In the genomic region with DNA sequence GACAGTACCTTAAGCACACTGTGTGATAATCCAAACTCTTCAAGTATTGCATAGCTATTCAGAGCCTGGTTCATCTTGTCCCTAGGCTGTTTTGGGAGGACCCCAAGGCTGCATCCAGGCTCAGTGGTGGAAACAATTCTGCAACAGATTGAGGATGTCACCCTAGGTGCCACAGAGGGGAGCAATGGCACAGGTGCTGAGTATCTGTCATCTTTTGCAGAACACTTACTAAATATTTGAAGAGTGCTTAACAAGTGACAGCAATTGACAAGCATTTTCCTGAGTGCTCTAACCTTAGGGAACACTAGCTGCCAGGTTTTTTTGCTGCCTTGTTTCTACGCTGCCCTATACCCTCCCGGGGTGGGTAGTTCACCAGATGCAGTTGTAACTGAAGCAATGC, we compare ENCODE assay signal across 11 cellular contexts. TPM values are rescaled to one million over a fixed set of nuclear protein-coding genes. Genes with fewer than 3 reads are reported as not detected.
DNase-seq lines count a peak whose midpoint lies in the region; ATAC-seq, FAIRE-seq and TF ChIP-seq lines count a peak whose summit lies in the region.
"Had no signal": no experiment of that assay in that cellular context is flagged by ENCODE, and none has a peak within 500 bp of the region (broad histone marks: within the 10 kb centered on the region; RNA-seq: fewer than 3 reads in every experiment).

No MANE protein-coding gene starts in this region.

- H2AFZ ChIP-seq in GM12878 (ENCODE audit: control insufficient read depth, low read depth, low read length), result peak overlapping the region; percentile 12

- POLR2A ChIA-PET in CD8-positive, alpha-beta memory T cell (lab: Charles Lee), result interaction anchor here (0.6 to 1.6 kb wide), 7 partner anchors 8 to 30 kb away, joined by 3 to 17 read pairs (median 4); no protein-coding TSS in a partner anchor
- POLR2A ChIA-PET in GM12878 (lab: Charles Lee), result interaction anchor here (0.7 to 1.4 kb wide), 4 partner anchors 11 to 28 kb away, joined by 3 to 6 read pairs (median 4); partner anchors contain the start of gene STARD5

- intact Hi-C loops in GM12878 (cut with micrococcal nuclease; ENCODE audit: unreplicated experiment) (loop anchor here (10.0 kb wide), 1 partner anchor 749 kb away; the partner anchor contains the start of gene MEX3B), natural killer cell (cut with micrococcal nuclease) (loop anchor here (2.0 kb wide), 2 partner anchors 19 to 21 kb away; no protein-coding TSS in a partner anchor)

- no peak for TF ChIP-seq RAD21 in GM12878 (IDR thresholded peaks at IDR 0.05; ENCODE audit: insufficient read depth, low read depth, low read length)

- peaks cover 0 to 2% of the 10 kb centered on the region in 2 donors for H3K27me3 Mint-ChIP-seq in CD8-positive, alpha-beta memory T cell
- no peaks in the 10 kb centered on the region for H3K27me3 Mint-ChIP-seq in natural killer cell (ENCODE audit: low read depth in 2 of 2)

- H3K79me2 ChIP-seq in GM12878 (ENCODE audit: control insufficient read depth, insufficient read depth, low read length), result peaks cover 76% of the 10 kb centered on the region

- H3K4me1 Mint-ChIP-seq in CD8-positive, alpha-beta memory T cell, result peaks cover 65 to 66% (median 65%) of the 10 kb centered on the region in 3 donors
- peaks cover 93 to 100% of the 10 kb centered on the region in 2 donors for H3K4me1 Mint-ChIP-seq in natural killer cell

- H3K4me1 ChIP-seq in CD8-positive, alpha-beta memory T cell (ENCODE audit: insufficient read depth, low read length), result peaks cover 59% of the 10 kb centered on the region
- H3K4me1 ChIP-seq in GM12878 (ENCODE audit: control insufficient read depth, insufficient read depth, low read length), result peaks cover 62% of the 10 kb centered on the region

- TF ChIP-seq CTCF in GM12878 (IDR thresholded peaks at IDR 0.05 in 2 of 3, conservative IDR thresholded peaks at IDR 0.05 in 1 of 3; ENCODE audit: control insufficient read depth in 2 of 3, extremely low read depth in 1 of 3, insufficient read depth in 1 of 3, low read depth in 3 of 3, low read length in 3 of 3) (no peak), natural killer cell (IDR thresholded peaks at IDR 0.05) (no peak)

- ATAC-seq in GM19395 (IDR thresholded peaks at IDR 0.05; ENCODE audit: unreplicated experiment), result peak; percentile 0
- no peak for ATAC-seq in GM12878
- ATAC-seq in natural killer cell, result no peak
- no peak for ATAC-seq in GM19397 (IDR thresholded peaks at IDR 0.05; ENCODE audit: unreplicated experiment)

- peak overlapping the region; percentile 100 for H3K4me2 ChIP-seq in GM12878 (ENCODE audit: control insufficient read depth, insufficient read depth)
- H3K4me2 ChIP-seq: smooth muscle cell had no signal

- no peaks in the 10 kb centered on the region for H4K20me1 ChIP-seq in GM12878 (ENCODE audit: control insufficient read depth, insufficient read depth)

- no peaks in the 10 kb centered on the region for H3K9me3 Mint-ChIP-seq in CD8-positive, alpha-beta memory T cell
- H3K9me3 Mint-ChIP-seq in natural killer cell, result no peaks in the 10 kb centered on the region

- no peaks in the 10 kb centered on the region for H3K9me3 ChIP-seq in CD8-positive, alpha-beta memory T cell (ENCODE audit: low read length)
- no peaks in the 10 kb centered on the region for H3K9me3 ChIP-seq in GM12878 (replicated peaks; ENCODE audit: control insufficient read depth, insufficient read depth, low read length)
- H3K9me3 ChIP-seq: MG63 had no signal

- RAD21 ChIA-PET in GM12878 (lab: Charles Lee; ENCODE audit: unreplicated experiment), result interaction anchor here (0.7 to 8.4 kb wide), 5 partner anchors 10 to 28 kb away, joined by 3 to 73 read pairs (median 10); partner anchors contain the start of gene STARD5

- CTCF ChIA-PET in CD8-positive, alpha-beta memory T cell (lab: Charles Lee), result interaction anchor here (0.7 to 5.8 kb wide), 12 partner anchors 9 to 121 kb away, joined by 3 to 37 read pairs (median 7); partner anchors contain the start of gene STARD5
- CTCF ChIA-PET in GM12878 (lab: Yijun Ruan, JAX), result interaction anchor here (0.8 to 6.6 kb wide), 12 partner anchors 9 to 105 kb away, joined by 3 to 66 read pairs (median 4); no protein-coding TSS in a partner anchor

- peak overlapping the region; percentile 71 for H3K9ac ChIP-seq in GM12878 (ENCODE audit: control insufficient read depth, insufficient read depth, low read length)

- no peak for TF ChIP-seq POLR2A in GM12878 (IDR thresholded peaks at IDR 0.05; ENCODE audit: low read depth, low read length)

- SMC1A ChIA-PET in GM12878 (lab: Charles Lee; ENCODE audit: uncharacterized antibody, unreplicated experiment), result interaction anchor here (0.8 to 9.6 kb wide), 12 partner anchors 10 to 273 kb away, joined by 3 to 109 read pairs (median 4); partner anchors contain the start of gene STARD5

- in situ Hi-C loops in GM12878 (cut with MboI), result loop anchor here (10.0 to 25.0 kb wide), 5 partner anchors 301 to 1916 kb away; partner anchors contain the start of genes HDGFL3 and RPS17

- H3K27me3 ChIP-seq in CD8-positive, alpha-beta memory T cell (ENCODE audit: insufficient read depth, low read length, poor library complexity, severe bottlenecking), result no peaks in the 10 kb centered on the region
- H3K27me3 ChIP-seq in GM12878 (replicated peaks in 1 of 2; ENCODE audit: control insufficient read depth in 2 of 2, insufficient read depth in 2 of 2, low read length in 1 of 2), result no peaks in the 10 kb centered on the region
- H3K27me3 ChIP-seq: MG63 had no signal

- WGBS in GM12878 (ENCODE audit: insufficient coverage, insufficient replicate concordance, low lambda C conversion rate, missing lambda C conversion rate), result 0% methylated on average over 2 of the region's 2 CpGs

- H3K36me3 ChIP-seq in CD8-positive, alpha-beta memory T cell (ENCODE audit: insufficient read depth, low read length), result peaks cover 32% of the 10 kb centered on the region
- H3K36me3 ChIP-seq in GM12878 (ENCODE audit: control insufficient read depth in 2 of 2, insufficient read depth in 2 of 2, low read length in 1 of 2), result peaks cover 0 to 3% of the 10 kb centered on the region in 2 experiments; a peak in 2 of 4 replicates
- H3K36me3 ChIP-seq: MG63 had no signal

- H3K27ac ChIP-seq in CD8-positive, alpha-beta memory T cell (ENCODE audit: low read depth, low read length), result peak overlapping the region; percentile 61
- peak overlapping the region; percentile 99 for H3K27ac ChIP-seq in GM12878 (ENCODE audit: control insufficient read depth, insufficient read depth)
- H3K27ac ChIP-seq: VCaP had no signal

- H3K4me3 Mint-ChIP-seq in CD8-positive, alpha-beta memory T cell, result peak overlapping the region; percentile 96 to 100 (median 99)
- H3K4me3 Mint-ChIP-seq in natural killer cell, result peak overlapping the region; percentile 99

- peaks cover 26 to 48% (median 34%) of the 10 kb centered on the region in 3 donors for H3K36me3 Mint-ChIP-seq in CD8-positive, alpha-beta memory T cell
- peaks cover 8% of the 10 kb centered on the region for H3K36me3 Mint-ChIP-seq in natural killer cell

- TF ChIP-seq EP300 in GM12878 (IDR thresholded peaks at IDR 0.05; ENCODE audit: borderline replicate concordance in 1 of 2, control insufficient read depth in 1 of 2, low read depth in 2 of 2, low read length in 2 of 2), result no peak

- H3K27ac Mint-ChIP-seq in CD8-positive, alpha-beta memory T cell, result peak overlapping the region; percentile 91 to 100 (median 98)
- H3K27ac Mint-ChIP-seq in natural killer cell, result peak overlapping the region; percentile 97 to 98

- no peak for FAIRE-seq in GM12878 (lab: Jason Lieb, UNC)

- no peak for DNase-seq in CD8-positive, alpha-beta memory T cell
- DNase-seq in GM12878 (ENCODE audit: low read depth, low spot score), result no peak
- no peak for DNase-seq in natural killer cell
- DNase-seq in UCSD-AML1 (lab: John Stamatoyannopoulos, UW; ENCODE audit: unreplicated experiment), result no peak
- DNase-seq in NCI-H748 (lab: John Stamatoyannopoulos, UW; ENCODE audit: unreplicated experiment), result no peak
- DNase-seq: DMS79, MG63 had no signal

- no TSS peak for BruUV-seq in GM12878 (replicated peaks; lab: Mats Ljungman, UMichigan)

- peak overlapping the region; percentile 89 for H3K4me3 ChIP-seq in CD8-positive, alpha-beta memory T cell (ENCODE audit: low read length)
- H3K4me3 ChIP-seq in GM12878, result peak overlapping the region; percentile 49
- H3K4me3 ChIP-seq: MG63, smooth muscle cell had no signal

TF ChIP-seq in GM12878, 131 proteins besides CTCF, POLR2A, EP300 and RAD21 (continues in another document):
- TF ChIP-seq ATF3 (IDR thresholded peaks at IDR 0.05; ENCODE audit: borderline replicate concordance, extremely low read depth, low read depth, low read length), result no peak

RNA-seq across cellular contexts. Expression of gene STARD5, which starts 27.7 kb away (rescaled TPM):
- total RNA-seq in CD8-positive, alpha-beta memory T cell, result 1 to 10 TPM; 4.4 to 5.8 TPM
- polyA plus RNA-seq in CD8-positive, alpha-beta memory T cell, result 2.6 TPM
- total RNA-seq in GM12878 (2013; cell fraction: nucleolus; rRNA removed), result 20.1 and 22.0 TPM in 2 replicates
- total RNA-seq in GM12878 (2014; rRNA removed) (6.3 and 6.4 TPM in 2 replicates), GM12878 (2014; rRNA removed; fragmentation: Illumina TruSeq; extraction: Trizol) (4.1 and 4.5 TPM in 2 replicates), GM12878 (2021) (6.0 and 6.1 TPM in 2 replicates), natural killer cell (1 to 10 TPM; 4.7 to 6.6 (median 6.3) TPM)
- 2.0 TPM for polyA plus RNA-seq in GM12878 (2011; ENCODE audit: low read depth)
- polyA plus RNA-seq in GM12878 (2011; rRNA removed) (7.5 and 9.4 TPM in 2 replicates), GM12878 (2014; fragmentation: Illumina TruSeq; extraction: Trizol) (5.4 and 6.3 TPM in 2 replicates), GM12878 (2014; fragmentation: Nextera tagmentation; extraction: Ambion mirVana) (1 to 10 TPM; 2.3 to 3.5 TPM), GM12878 (2014; rRNA removed) (8.4 and 8.6 TPM in 2 replicates), GM12878 (2016; fragmentation: Nextera tagmentation; extraction: Ambion mirVana) (1 to 10 TPM; 3.0 to 3.5 TPM)
- 11.9 and 12.7 TPM in 2 replicates for polyA plus RNA-seq in GM12878 (2011; cell fraction: cytosol; rRNA removed)
- 22.7 and 29.4 TPM in 2 replicates for polyA plus RNA-seq in GM12878 (2011; cell fraction: nucleus; rRNA removed)
- 3.0 and 4.8 TPM in 2 replicates for polyA plus RNA-seq in GM12878 (2012)
- 11.0 and 11.7 TPM in 2 replicates for polyA minus RNA-seq in GM12878 (2011; rRNA and poly(A)+ RNA removed)
- polyA minus RNA-seq in GM12878 (2011; cell fraction: cytosol; rRNA and poly(A)+ RNA removed), result 1.9 and 3.1 TPM in 2 replicates
- 13.1 and 19.6 TPM in 2 replicates for polyA minus RNA-seq in GM12878 (2011; cell fraction: nucleus; rRNA and poly(A)+ RNA removed)
